Comparison of ENCODE assay signal across 13 cellular contexts in the genomic region with DNA sequence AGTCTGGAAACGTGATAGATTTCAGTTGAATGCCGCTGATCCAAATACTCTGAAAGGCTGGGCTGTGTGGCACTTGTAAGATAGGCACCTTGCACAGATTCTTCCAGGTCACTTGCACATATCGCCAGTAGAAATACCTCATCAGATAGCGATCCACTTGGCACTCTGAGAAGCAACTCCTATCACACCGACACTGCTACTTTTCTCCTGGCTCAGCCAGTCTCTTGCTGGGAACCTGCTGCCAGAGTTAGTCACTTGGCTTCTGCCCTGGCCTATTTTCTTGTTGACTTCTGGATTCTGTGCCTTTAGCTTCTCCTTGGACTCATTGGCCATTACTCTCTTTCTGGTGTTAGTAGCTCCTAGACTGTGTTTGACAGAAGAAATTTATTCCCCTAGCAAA.
DNase-seq lines count a peak whose midpoint lies in the region; ATAC-seq and TF ChIP-seq lines count a peak whose summit lies in the region.
"Had no signal": no experiment of that assay in that cellular context is flagged by ENCODE, and none has a peak within 500 bp of the region (broad histone marks: within the 10 kb centered on the region; RNA-seq: fewer than 3 reads in every experiment).

No MANE protein-coding gene starts in this region.

- no peaks in the 10 kb centered on the region for H3K27me3 ChIP-seq in Caco-2 (replicated peaks; ENCODE audit: control insufficient read depth, insufficient read depth, low read length)
- no peaks in the 10 kb centered on the region for H3K27me3 ChIP-seq in parathyroid adenoma (ENCODE audit: control insufficient read depth, insufficient read depth, low read length)
- H3K27me3 ChIP-seq: hepatocyte had no signal

- H3K4me3 ChIP-seq in Caco-2 (ENCODE audit: low read depth, low read length): no peak overlapping the region
- H3K4me3 ChIP-seq in OCI-LY7 (ENCODE audit: low read depth, low read length, poor library complexity, severe bottlenecking): no peak overlapping the region
- H3K4me3 ChIP-seq in parathyroid adenoma (ENCODE audit: low read depth, low read length): no peak overlapping the region
- H3K4me3 ChIP-seq: hepatocyte, SK-N-MC had no signal

- peaks cover 15% of the 10 kb centered on the region for H3K4me1 Mint-ChIP-seq in Caco-2 (ENCODE audit: low read depth, unreplicated experiment)
- peaks cover 44% of the 10 kb centered on the region for H3K4me1 Mint-ChIP-seq in endothelial cell (ENCODE audit: unreplicated experiment)

- no peak overlapping the region for H3K9ac ChIP-seq in parathyroid adenoma

- intact Hi-C loops in Caco-2 (cut with micrococcal nuclease; ENCODE audit: unreplicated experiment): loop anchor here (5.0 kb wide), 1 partner anchor 119 kb away; no protein-coding TSS in a partner anchor
- intact Hi-C loops in OCI-LY7 (cut with micrococcal nuclease; ENCODE audit: unreplicated experiment): no loop called here

- H3K27me3 Mint-ChIP-seq in Caco-2 (ENCODE audit: insufficient read depth, unreplicated experiment) (no peaks in the 10 kb centered on the region), endothelial cell (ENCODE audit: unreplicated experiment) (peaks cover 13% of the 10 kb centered on the region)

- CTCF ChIA-PET in Caco-2 (lab: Charles Lee) (no interaction called here), OCI-LY7 (lab: Charles Lee; ENCODE audit: unreplicated experiment) (no interaction called here)

- H3K27ac ChIP-seq in OCI-LY7 (ENCODE audit: low read depth, low read length, poor library complexity, severe bottlenecking): no peak overlapping the region
- H3K27ac ChIP-seq in parathyroid adenoma: peak overlapping the region; percentile 5
- H3K27ac ChIP-seq: hepatocyte, SK-N-MC had no signal

- TF ChIP-seq CTCF in Caco-2 (IDR thresholded peaks at IDR 0.05; ENCODE audit: insufficient read depth in 1 of 2, low read depth in 1 of 2, low read length in 1 of 2, severe bottlenecking in 1 of 2, unreplicated experiment in 1 of 2) (no peak), OCI-LY7 (conservative IDR thresholded peaks at IDR 0.05; ENCODE audit: low read length) (no peak), endothelial cell (IDR thresholded peaks at IDR 0.05; ENCODE audit: unreplicated experiment) (no peak), parathyroid adenoma (IDR thresholded peaks at IDR 0.05) (no peak)

- H3K4me3 Mint-ChIP-seq in Caco-2 (ENCODE audit: unreplicated experiment) (no peak overlapping the region), endothelial cell (ENCODE audit: unreplicated experiment) (no peak overlapping the region)

- H3K36me3 Mint-ChIP-seq in Caco-2 (ENCODE audit: insufficient read depth, unreplicated experiment): peaks cover 22% of the 10 kb centered on the region
- H3K36me3 Mint-ChIP-seq in endothelial cell (ENCODE audit: low read depth, unreplicated experiment): peaks cover 9% of the 10 kb centered on the region

- H4K20me1 ChIP-seq in OCI-LY7 (ENCODE audit: insufficient read depth, low read length): peaks cover 20% of the 10 kb centered on the region; the same call in 1 of the 2 replicates

- ATAC-seq in GM18498 (IDR thresholded peaks at IDR 0.05; ENCODE audit: unreplicated experiment): no peak

- DNase-seq in Caco-2 (no peak), OCI-LY7 (ENCODE audit: low spot score) (no peak), endothelial cell (ENCODE audit: low spot score) (no peak), activated gamma-delta T cell treated with Interleukin-2 at 50 U/mL for 16 hours (no peak), NCI-H774 (lab: John Stamatoyannopoulos, UW) (no peak)
- no peak for DNase-seq in stimulated activated CD4-positive, alpha-beta T cell treated with anti-CD3 and anti-CD28 coated beads, Interleukin-4, amount 100 ng/mL, for 24 hours
- DNase-seq: DMS79 treated with DMSO at 0.1 percent for 48 hours, NCI-H1436, posterior cingulate gyrus had no signal

- H3K36me3 ChIP-seq in Caco-2 (ENCODE audit: control insufficient read depth, insufficient read depth, low read length) (no peaks in the 10 kb centered on the region), OCI-LY7 (ENCODE audit: insufficient read depth, low read length) (no peaks in the 10 kb centered on the region), parathyroid adenoma (ENCODE audit: control insufficient read depth, insufficient read depth, low read length) (no peaks in the 10 kb centered on the region)

- BruUV-seq in Caco-2 (replicated peaks; lab: Mats Ljungman, UMichigan): no TSS peak
- no TSS peak for BruUV-seq in OCI-LY7 (replicated peaks; lab: Mats Ljungman, UMichigan)

- H3K4me2 ChIP-seq in OCI-LY7 (ENCODE audit: low read length) (peak overlapping the region; percentile 43), parathyroid adenoma (ENCODE audit: low read length) (peak overlapping the region; percentile 4)
- H3K4me2 ChIP-seq: hepatocyte had no signal

- H3K79me2 ChIP-seq in OCI-LY7 (ENCODE audit: insufficient read depth, low read depth, low read length) (no peaks in the 10 kb centered on the region; the same call in 1 of the 2 replicates), parathyroid adenoma (peaks cover 18% of the 10 kb centered on the region)

- H3K27ac Mint-ChIP-seq in Caco-2 (ENCODE audit: unreplicated experiment) (peak overlapping the region; percentile 63), endothelial cell (ENCODE audit: unreplicated experiment) (peak overlapping the region; percentile 28)

- H2AFZ ChIP-seq in OCI-LY7 (ENCODE audit: low read length) (no peak overlapping the region), parathyroid adenoma (no peak overlapping the region)
- H2AFZ ChIP-seq: hepatocyte had no signal

- no peaks in the 10 kb centered on the region for H3K9me2 ChIP-seq in OCI-LY7 (ENCODE audit: insufficient read depth, low read length)

- POLR2A ChIA-PET in Caco-2 (lab: Charles Lee): no interaction called here
- POLR2A ChIA-PET in OCI-LY7 (lab: Charles Lee): no interaction called here

- H3K9me3 ChIP-seq in Caco-2 (no peaks in the 10 kb centered on the region), OCI-LY7 (ENCODE audit: low read length) (no peaks in the 10 kb centered on the region), parathyroid adenoma (ENCODE audit: control insufficient read depth, low read length) (no peaks in the 10 kb centered on the region)

- H3K9me3 Mint-ChIP-seq in Caco-2 (ENCODE audit: unreplicated experiment) (no peaks in the 10 kb centered on the region), endothelial cell (ENCODE audit: unreplicated experiment) (no peaks in the 10 kb centered on the region)

- H3K4me1 ChIP-seq in Caco-2 (peaks cover 5% of the 10 kb centered on the region; the same call in 1 of the 2 replicates), OCI-LY7 (ENCODE audit: insufficient read depth, low read length, poor library complexity, severe bottlenecking) (peaks cover 38% of the 10 kb centered on the region), parathyroid adenoma (peaks cover 34% of the 10 kb centered on the region)
